25 cellular contexts compared by ENCODE assay signal in the genomic region with DNA sequence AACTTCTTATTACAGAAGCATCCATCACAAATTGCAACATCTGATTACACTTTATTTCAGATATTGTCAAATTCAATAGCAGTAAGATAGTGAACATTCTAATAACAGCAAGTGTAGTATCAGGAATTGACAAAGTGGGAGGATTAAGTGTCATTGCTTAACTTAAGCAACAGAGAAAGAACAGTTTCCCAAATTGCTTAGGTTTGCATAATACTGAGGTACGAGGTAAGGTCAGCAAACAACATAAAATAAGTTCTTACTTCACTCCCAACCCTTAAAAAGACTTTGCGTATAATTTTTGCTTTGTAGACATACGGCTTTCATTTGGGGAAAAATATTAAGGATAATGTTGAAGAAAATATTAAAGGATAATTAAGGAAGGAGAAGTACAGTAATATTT.
"Had no signal": no experiment of that assay in that cellular context is flagged by ENCODE, and none has a peak within 500 bp of the region (broad histone marks: within the 10 kb centered on the region; RNA-seq: fewer than 3 reads in every experiment).

No MANE protein-coding gene starts in this region.

- H3K4me3 ChIP-seq: stomach, suprapubic skin, testis, thoracic aorta, thyroid gland, tibial artery, tibial nerve, transverse colon, upper lobe of left lung, upper lobe of right lung, uterus, vagina had no signal

- FAIRE-seq: urothelium cell line had no signal

- ATAC-seq: stimulated activated effector memory CD8-positive, alpha-beta T cell treated with anti-CD3 and anti-CD28 coated beads, Interleukin-12 subunit alpha, Interleukin-12 subunit beta, amount 100 ng/mL, for 72 hours; stimulated activated naive CD8-positive, alpha-beta T cell treated with anti-CD3 and anti-CD28 coated beads, Interleukin-15, amount 100 ng/mL, for 72 hours; stimulated activated naive CD8-positive, alpha-beta T cell treated with anti-CD3 and anti-CD28 coated beads, Interleukin-15, Interleukin-2, amounts not matched to agents 100 U/mL and 50 U/mL, for 24 hours; upper lobe of right lung had no signal

- H3K4me1 ChIP-seq: stomach, suprapubic skin, testis, thyroid gland, transverse colon, upper lobe of left lung, upper lobe of right lung, uterus, vagina had no signal

- H3K36me3 ChIP-seq: stomach, suprapubic skin, thoracic aorta, thyroid gland, tibial artery, tibial nerve, transverse colon, upper lobe of left lung, upper lobe of right lung, uterus, vagina had no signal

- H3K9me3 ChIP-seq: stomach, suprapubic skin, testis, thoracic aorta, thyroid gland, tibial artery, transverse colon, upper lobe of left lung, upper lobe of right lung, uterus, vagina had no signal

- H3K27ac ChIP-seq: stomach, suprapubic skin, testis, thoracic aorta, thyroid gland, tibial artery, tibial nerve, transverse colon, upper lobe of left lung, upper lobe of right lung, uterus, vagina had no signal

- DNase-seq: stimulated activated CD4-positive, alpha-beta T cell treated with anti-CD3 and anti-CD28 coated beads, Interleukin-2, amount 100 ng/mL, for 48 hours; stimulated activated CD4-positive, alpha-beta T cell treated with anti-CD3 and anti-CD28 coated beads, Interleukin-4, amount 100 ng/mL, for 1 hour; stimulated activated CD4-positive, alpha-beta T cell treated with anti-CD3 and anti-CD28 coated beads, Interleukin-4, amount 100 ng/mL, for 24 hours; stimulated activated CD4-positive, alpha-beta T cell treated with anti-CD3 and anti-CD28 coated beads, Interleukin-4, amount 100 ng/mL, for 4 hours; stimulated activated CD8-positive, alpha-beta memory T cell treated with anti-CD3 and anti-CD28 coated beads, Interleukin-4, amount 100 ng/mL, for 48 hours; stimulated activated naive B cell treated with anti-CD40 and anti-IgM and Interleukin-4, amounts not matched to agents 10 μg/mL and 1 μg/mL and 100 μg/mL, for 72 hours; stimulated activated naive CD4-positive, alpha-beta T cell; stimulated activated naive CD4-positive, alpha-beta T cell treated with Interleukin-2 at 50 U/mL for 16 hours; stimulated activated naive CD8-positive, alpha-beta T cell treated with anti-CD3 and anti-CD28 coated beads, Interleukin-15, amount 100 ng/mL, for 72 hours; stimulated activated naive CD8-positive, alpha-beta T cell treated with anti-CD3 and anti-CD28 coated beads, Interleukin-15, Interleukin-2, amounts not matched to agents 100 U/mL and 50 U/mL, for 24 hours; stomach; testis; thyroid gland; tibial artery; transverse colon; trophoblast cell; upper lobe of left lung; upper lobe of right lung; uterus had no signal

- H3K27me3 ChIP-seq: stomach, suprapubic skin, testis, thyroid gland, tibial artery, tibial nerve, transverse colon, upper lobe of left lung, upper lobe of right lung, uterus, vagina had no signal
